ENCODE assay signal across 9 cellular contexts in genomic region chr18:12278765-12279682, GRCh38. TPM values are rescaled to one million over a fixed set of nuclear protein-coding genes. Genes with fewer than 3 reads are reported as not detected.
A peak's percentile ranks its signal among the peaks of the same experiment; 100 is the strongest.
DNase-seq lines count a peak whose midpoint lies in the region; ATAC-seq and TF ChIP-seq lines count a peak whose summit lies in the region.
"Had no signal": no experiment of that assay in that cellular context is flagged by ENCODE, and none has a peak within 500 bp of the region (broad histone marks: within the 10 kb centered on the region; RNA-seq: fewer than 3 reads in every experiment).

No MANE protein-coding gene starts in this region.

- ATAC-seq in GM18502 (IDR thresholded peaks at IDR 0.05; ENCODE audit: poor library complexity, unreplicated experiment) (no peak), GM18868 (IDR thresholded peaks at IDR 0.05; ENCODE audit: unreplicated experiment) (no peak)

- H3K9me3 ChIP-seq in spleen: no peaks in the 10 kb centered on the region

- no peak overlapping the region for H3K4me3 ChIP-seq in kidney epithelial cell (ENCODE audit: low read depth, low read length)
- H3K4me3 ChIP-seq in spleen: peak overlapping the region in 3 of 8 donors; percentile 11 to 31 (median 30)

- intact Hi-C loops in spleen (cut with DNase I; ENCODE audit: low total_unique reads): no loop called here

- peak; percentile 97 for DNase-seq in HS-27A (ENCODE audit: low read depth)
- peak; percentile 82 for DNase-seq in kidney epithelial cell (ENCODE audit: low read depth)
- DNase-seq in spleen: no peak
- DNase-seq in DMS153 (lab: John Stamatoyannopoulos, UW): no peak
- no peak for DNase-seq in NK-92 (lab: John Stamatoyannopoulos, UW; ENCODE audit: unreplicated experiment)
- DNase-seq: activated CD4-positive, alpha-beta memory T cell treated with anti-CD3 and anti-CD28 coated beads, Interleukin-2, amount 10 ng/mL, durations not matched to agents 7 days and 5 days had no signal

- H3K36me3 ChIP-seq in kidney epithelial cell (ENCODE audit: control insufficient read depth, insufficient read depth, low read length) (no peaks in the 10 kb centered on the region), spleen (no peaks in the 10 kb centered on the region)

- peak in 1 of 3 donors; percentile 19 for TF ChIP-seq POLR2A in spleen (IDR thresholded peaks at IDR 0.05)

- TF ChIP-seq CTCF in kidney epithelial cell (IDR thresholded peaks at IDR 0.05; ENCODE audit: insufficient read depth, low read length, poor library complexity, severe bottlenecking): no peak
- no peak for TF ChIP-seq CTCF in spleen (IDR thresholded peaks at IDR 0.05 in 8 of 11, conservative IDR thresholded peaks at IDR 0.05 in 3 of 11)

- H3K27me3 ChIP-seq in kidney epithelial cell (ENCODE audit: control insufficient read depth, insufficient read depth, low read length): no peaks in the 10 kb centered on the region
- peaks cover 0 to 38% (median 0%) of the 10 kb centered on the region in 7 donors for H3K27me3 ChIP-seq in spleen (replicated peaks in 1 of 7)

- peak overlapping the region; percentile 96 for H3K27ac ChIP-seq in cingulate gyrus (ENCODE audit: low read depth, low read length)
- peak overlapping the region; percentile 51 to 83 (median 77) for H3K27ac ChIP-seq in spleen

- WGBS in spleen, 5 donors: 45 to 67% (median 58%) methylated on average over 27 to 30 of the region's 30 CpGs

- H3K4me1 ChIP-seq in spleen: peaks cover 0 to 12% (median 4%) of the 10 kb centered on the region in 6 donors

RNA-seq across cellular contexts. Expression of gene CIDEA, which starts 24.9 kb away (rescaled TPM):
- total RNA-seq in kidney epithelial cell (2.0 and 7.1 TPM in 2 replicates), spleen (not detected)
- polyA plus RNA-seq in spleen: not detected
- total RNA-seq: activated CD4-positive, alpha-beta memory T cell treated with anti-CD3 and anti-CD28 coated beads, Interleukin-2, amount 10 ng/mL, durations not matched to agents 7 days and 5 days had no signal

RNA-seq across cellular contexts. Expression of gene TUBB6, which starts 29.0 kb away (rescaled TPM):
- total RNA-seq in kidney epithelial cell: 387 and 512 TPM in 2 replicates
- total RNA-seq in spleen: 10 to 100 TPM; 29.9 to 65.6 (median 51.4) TPM
- 10 to 100 TPM; 29.0 to 43.4 (median 35.5) TPM for polyA plus RNA-seq in spleen

Comparison
In these comparisons a context has a peak if more than half of its experiments do, and no peak if none do; other contexts are left out.
1. DNase-seq: peak in HS-27A (single experiment) and kidney epithelial cell (single experiment); none in spleen (single experiment), DMS153 (single experiment) and NK-92 (single experiment).